Comparison of ENCODE assay signal across 8 cellular contexts in genomic region chr18:10526211-10526949, GRCh38. TPM values are rescaled to one million over a fixed set of nuclear protein-coding genes. Genes with fewer than 3 reads are reported as not detected.
DNase-seq lines count a peak whose midpoint lies in the region; ATAC-seq and TF ChIP-seq lines count a peak whose summit lies in the region.

No MANE protein-coding gene starts in this region.

- no peak for TF ChIP-seq CTCF in body of pancreas (IDR thresholded peaks at IDR 0.05)

- peak overlapping the region; percentile 89 to 92 for H3K4me3 ChIP-seq in body of pancreas

- no peaks in the 10 kb centered on the region for H3K9me3 Mint-ChIP-seq in T-helper 1 cell treated with Interleukin-12 subunit alpha and Interleukin-12 subunit beta and Interleukin-4 antibody, amounts not matched to agents 30 μg/mL and 1 μg/mL, for 36 hours
- no peaks in the 10 kb centered on the region for H3K9me3 Mint-ChIP-seq in immature natural killer cell

- H3K4me3 Mint-ChIP-seq in T-helper 1 cell treated with Interleukin-12 subunit alpha and Interleukin-12 subunit beta and Interleukin-4 antibody, amounts not matched to agents 30 μg/mL and 1 μg/mL, for 36 hours = peak overlapping the region; percentile 98
- H3K4me3 Mint-ChIP-seq in immature natural killer cell = peak overlapping the region; percentile 96 to 98 (median 98)

- whole genome bisulfite sequencing in body of pancreas, 2 donors = 2 to 8% methylated on average over 14 to 41 of the region's 42 CpGs

- no peaks in the 10 kb centered on the region for H3K9me3 ChIP-seq in body of pancreas

- peaks cover 19% of the 10 kb centered on the region for H3K27me3 Mint-ChIP-seq in T-helper 1 cell treated with Interleukin-12 subunit alpha and Interleukin-12 subunit beta and Interleukin-4 antibody, amounts not matched to agents 30 μg/mL and 1 μg/mL, for 36 hours (ENCODE audit: low read depth)
- peaks cover 6 to 12% (median 11%) of the 10 kb centered on the region in 3 donors for H3K27me3 Mint-ChIP-seq in immature natural killer cell (ENCODE audit: low read depth in 3 of 3)

- H3K4me1 Mint-ChIP-seq in T-helper 1 cell treated with Interleukin-12 subunit alpha and Interleukin-12 subunit beta and Interleukin-4 antibody, amounts not matched to agents 30 μg/mL and 1 μg/mL, for 36 hours (ENCODE audit: low read depth) = peaks cover 41% of the 10 kb centered on the region
- peaks cover 54 to 62% of the 10 kb centered on the region in 2 donors for H3K4me1 Mint-ChIP-seq in immature natural killer cell

- ATAC-seq in GM19463 (IDR thresholded peaks at IDR 0.05; ENCODE audit: unreplicated experiment) (peak; percentile 65), HG03571 (IDR thresholded peaks at IDR 0.05; ENCODE audit: unreplicated experiment) (peak; percentile 69), body of pancreas (peak; percentile 68)

- intact Hi-C loops in body of pancreas (cut with DNase I) = no loop called here

- no peak for TF ChIP-seq POLR2A in body of pancreas (IDR thresholded peaks at IDR 0.05)

- DNase-seq in DMS114 treated with DMSO at 0.1 percent for 48 hours (lab: John Stamatoyannopoulos, UW; ENCODE audit: unreplicated experiment) (peak; percentile 18), body of pancreas (peak; percentile 38 to 69 (median 54)), immature natural killer cell (peak in 1 of 3 donors; percentile 66), GOT3 (lab: John Stamatoyannopoulos, UW) (no peak)
- peak; percentile 16 to 43 for DNase-seq in stimulated activated CD4-positive, alpha-beta T cell treated with anti-CD3 and anti-CD28 coated beads, Interleukin-15, amount 100 ng/mL, for 48 hours (ENCODE audit: low read depth in 2 of 2)

- H3K36me3 ChIP-seq in body of pancreas (replicated peaks in 1 of 2; ENCODE audit: insufficient read depth in 1 of 2, low read depth in 2 of 2) = no peaks in the 10 kb centered on the region

- peaks cover 6% of the 10 kb centered on the region for H3K36me3 Mint-ChIP-seq in T-helper 1 cell treated with Interleukin-12 subunit alpha and Interleukin-12 subunit beta and Interleukin-4 antibody, amounts not matched to agents 30 μg/mL and 1 μg/mL, for 36 hours (ENCODE audit: low read depth)
- H3K36me3 Mint-ChIP-seq in immature natural killer cell = no peaks in the 10 kb centered on the region

- H3K27ac Mint-ChIP-seq in T-helper 1 cell treated with Interleukin-12 subunit alpha and Interleukin-12 subunit beta and Interleukin-4 antibody, amounts not matched to agents 30 μg/mL and 1 μg/mL, for 36 hours = peak overlapping the region; percentile 98
- H3K27ac Mint-ChIP-seq in immature natural killer cell = peak overlapping the region; percentile 86 to 98 (median 97)

- H3K27me3 ChIP-seq in body of pancreas = no peaks in the 10 kb centered on the region

- peak overlapping the region; percentile 73 to 91 (median 89) for H3K27ac ChIP-seq in body of pancreas

- H3K4me1 ChIP-seq in body of pancreas = peaks cover 22% of the 10 kb centered on the region

RNA-seq across cellular contexts. Expression of gene NAPG, which starts 0.6 kb away (rescaled TPM):
- 10 to 100 TPM; 22.4 to 27.5 TPM for total RNA-seq in body of pancreas
- polyA plus RNA-seq in immature natural killer cell = 10 to 100 TPM; 14.4 to 18.4 (median 14.6) TPM
